ENCODE assay signal across 10 cellular contexts in the genomic region with DNA sequence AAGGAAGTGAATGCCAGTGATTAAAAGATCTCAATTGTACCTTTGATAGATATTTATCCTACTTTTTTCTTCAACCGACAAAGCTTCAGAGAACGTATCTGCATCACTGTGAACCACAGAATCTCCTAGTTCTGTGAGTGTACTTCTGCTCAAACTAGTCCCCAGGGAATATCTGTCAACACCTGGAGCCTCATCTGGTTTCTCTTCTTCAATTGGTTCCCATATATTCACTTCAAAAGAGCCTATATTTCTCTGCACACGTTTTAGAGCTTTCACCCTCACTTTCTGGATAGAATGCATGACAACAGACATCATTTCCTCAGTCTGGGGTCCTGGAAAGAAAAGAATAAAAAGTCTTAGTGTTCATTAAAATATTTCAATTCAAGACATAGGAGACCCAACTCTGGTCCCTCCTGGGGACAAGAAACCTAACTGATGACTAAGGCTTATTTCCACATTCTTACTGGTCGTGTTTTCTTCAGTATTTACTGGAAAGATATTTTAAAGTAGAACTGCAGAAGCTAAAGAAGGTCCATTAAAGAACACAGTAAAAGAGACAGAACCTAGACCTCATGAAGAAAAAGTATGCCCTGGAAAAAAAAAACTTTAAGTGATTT.
DNase-seq lines count a peak whose midpoint lies in the region; ATAC-seq, FAIRE-seq and TF ChIP-seq lines count a peak whose summit lies in the region.
"Had no signal": no experiment of that assay in that cellular context is flagged by ENCODE, and none has a peak within 500 bp of the region (broad histone marks: within the 10 kb centered on the region; RNA-seq: fewer than 3 reads in every experiment).

No MANE protein-coding gene starts in this region.

- H3K79me2 ChIP-seq in K562 (ENCODE audit: control insufficient read depth, insufficient read depth, low read length) = no peaks in the 10 kb centered on the region

- DNase-seq in K562 (ENCODE audit: extremely low read depth in 1 of 4, low spot score in 3 of 4) (no peak), hippocampal formation (lab: John Stamatoyannopoulos, UW) (no peak), NCI-H2081 (lab: John Stamatoyannopoulos, UW) (no peak), NCI-H446 (lab: John Stamatoyannopoulos, UW) (no peak), WERI-Rb-1 (no peak)
- DNase-seq: T-helper 1 cell had no signal

- CTCF ChIA-PET in K562 (lab: Yijun Ruan, JAX; ENCODE audit: low intra/inter-chr PET ratio) = no interaction called here

- 3% methylated on average over 4 of the region's 4 CpGs for WGBS in K562 (ENCODE audit: insufficient coverage, low coverage, missing lambda C conversion rate)

- H3K27ac ChIP-seq in K562 (ENCODE audit: extremely low read depth, low read depth, low read length) (no peak overlapping the region), WERI-Rb-1 (no peak overlapping the region)

- BruUV-seq in K562 (replicated peaks; lab: Mats Ljungman, UMichigan) = no TSS peak

- no peak for TF ChIP-seq RAD21 in K562 (CRISPR knock-in tag; conservative IDR thresholded peaks at IDR 0.05 in 1 of 2, IDR thresholded peaks at IDR 0.05 in 1 of 2)

- no peak overlapping the region for H2AFZ ChIP-seq in K562 (ENCODE audit: low read depth, low read length)

- POLR2A ChIA-PET in K562 (lab: Yijun Ruan, JAX) = no interaction called here

- no peak overlapping the region for H3K4me2 ChIP-seq in K562 (ENCODE audit: insufficient read depth, low read length)

- H3K9me1 ChIP-seq in K562 (ENCODE audit: control insufficient read depth, insufficient read depth, low read length) = no peaks in the 10 kb centered on the region

- H3K27me3 ChIP-seq in K562 (ENCODE audit: control insufficient read depth in 2 of 2, insufficient read depth in 2 of 2, low read length in 2 of 2) = peaks cover 0 to 3% of the 10 kb centered on the region in 2 experiments; a peak in 1 of 5 replicates
- H3K27me3 ChIP-seq in WERI-Rb-1 (ENCODE audit: insufficient read depth, low read depth, severe bottlenecking) = no peaks in the 10 kb centered on the region

- in situ Hi-C loops in K562 (cut with MboI) = no loop called here

- H4K20me1 ChIP-seq in K562 (replicated peaks; ENCODE audit: control insufficient read depth, insufficient read depth, low read length) = no peaks in the 10 kb centered on the region

- H3K9ac ChIP-seq in K562 (ENCODE audit: insufficient read depth in 1 of 2, low read depth in 2 of 2, low read length in 2 of 2) = no peak overlapping the region

- H3K4me3 ChIP-seq in K562 = no peak overlapping the region
- H3K4me3 ChIP-seq in WERI-Rb-1 (ENCODE audit: low read depth, low read length) = no peak overlapping the region

- no peak for FAIRE-seq in K562 (lab: Jason Lieb, UNC)
- FAIRE-seq: H1 had no signal

- intact Hi-C loops in K562 (cut with micrococcal nuclease) = no loop called here

- ATAC-seq in GM18870 (IDR thresholded peaks at IDR 0.05; ENCODE audit: unreplicated experiment) (peak; percentile 82), GM21515 (IDR thresholded peaks at IDR 0.05; ENCODE audit: unreplicated experiment) (peak; percentile 88), HG03095 (IDR thresholded peaks at IDR 0.05; ENCODE audit: unreplicated experiment) (peak; percentile 81), K562 (no peak)

- no peaks in the 10 kb centered on the region for H3K9me3 ChIP-seq in K562 (replicated peaks; ENCODE audit: control insufficient read depth, insufficient read depth, low read depth, low read length)
- no peaks in the 10 kb centered on the region for H3K9me3 ChIP-seq in WERI-Rb-1 (ENCODE audit: severe bottlenecking)

- no peaks in the 10 kb centered on the region for H3K36me3 ChIP-seq in K562 (ENCODE audit: control insufficient read depth, insufficient read depth, low read length)
- H3K36me3 ChIP-seq in WERI-Rb-1 = peaks cover 38% of the 10 kb centered on the region

- TF ChIP-seq EP300 in K562 (IDR thresholded peaks at IDR 0.05; ENCODE audit: low read length) = no peak

- H3K4me1 ChIP-seq in K562 (replicated peaks in 1 of 2; ENCODE audit: control insufficient read depth in 2 of 2, insufficient read depth in 2 of 2, low read length in 2 of 2) = 0 out of 5 replicates have a peak, but pooled peaks cover 0 to 2% of the 10 kb centered on the region in 2 experiments

- TF ChIP-seq POLR2A in K562 (conservative IDR thresholded peaks at IDR 0.05) = no peak

- TF ChIP-seq CTCF in K562 (IDR thresholded peaks at IDR 0.05 in 2 of 3, conservative IDR thresholded peaks at IDR 0.05 in 1 of 3; ENCODE audit: insufficient read depth in 2 of 3, low read depth in 1 of 3, low read length in 3 of 3) = no peak
- no peak for TF ChIP-seq CTCF in WERI-Rb-1 (IDR thresholded peaks at IDR 0.05; ENCODE audit: low read depth, low read length)

TF ChIP-seq in K562, 482 proteins besides CTCF, POLR2A, EP300 and RAD21:
- peak; percentile 56 for TF ChIP-seq ZNF316 (IDR thresholded peaks at IDR 0.05)
- TF ChIP-seq, protein P1, sequence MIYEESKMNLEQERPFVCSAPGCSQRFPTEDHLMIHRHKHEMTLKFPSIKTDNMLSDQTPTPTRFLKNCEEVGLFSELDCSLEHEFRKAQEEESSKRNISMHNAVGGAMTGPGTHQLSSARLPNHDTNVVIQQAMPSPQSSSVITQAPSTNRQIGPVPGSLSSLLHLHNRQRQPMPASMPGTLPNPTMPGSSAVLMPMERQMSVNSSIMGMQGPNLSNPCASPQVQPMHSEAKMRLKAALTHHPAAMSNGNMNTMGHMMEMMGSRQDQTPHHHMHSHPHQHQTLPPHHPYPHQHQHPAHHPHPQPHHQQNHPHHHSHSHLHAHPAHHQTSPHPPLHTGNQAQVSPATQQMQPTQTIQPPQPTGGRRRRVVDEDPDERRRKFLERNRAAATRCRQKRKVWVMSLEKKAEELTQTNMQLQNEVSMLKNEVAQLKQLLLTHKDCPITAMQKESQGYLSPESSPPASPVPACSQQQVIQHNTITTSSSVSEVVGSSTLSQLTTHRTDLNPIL (CRISPR knock-in tag; IDR thresholded peaks at IDR 0.05) = no peak
